ENCODE assay signal across 13 cellular contexts in genomic region chr3:188008582-188009213, GRCh38.
DNase-seq lines count a peak whose midpoint lies in the region; ATAC-seq lines count a peak whose summit lies in the region.
"Had no signal": no experiment of that assay in that cellular context is flagged by ENCODE, and none has a peak within 500 bp of the region (broad histone marks: within the 10 kb centered on the region; RNA-seq: fewer than 3 reads in every experiment).

No MANE protein-coding gene starts in this region.

- H3K36me3 Mint-ChIP-seq in stimulated activated naive CD8-positive, alpha-beta T cell treated with anti-CD3 and anti-CD28 coated beads, Interleukin-15, Interleukin-2, amounts not matched to agents 100 ng/mL and 50 ng/mL, for 24 hours (ENCODE audit: low read depth), result no peaks in the 10 kb centered on the region

- DNase-seq in activated CD4-positive, alpha-beta T cell treated with anti-CD3 and anti-CD28 coated beads for 48 hours, result peak; percentile 20
- no peak for DNase-seq in activated CD4-positive, alpha-beta T cell treated with anti-CD3 and anti-CD28 coated beads, Interleukin-2, amount 50 U/mL, for 48 hours
- no peak for DNase-seq in stimulated activated naive CD8-positive, alpha-beta T cell treated with anti-CD3 and anti-CD28 coated beads, Interleukin-15, amount 100 ng/mL, for 72 hours
- no peak for DNase-seq in activated CD8-positive, alpha-beta memory T cell treated with anti-CD3 and anti-CD28 coated beads, Interleukin-2, amount 50 U/mL, for 4 hours
- DNase-seq in KBM-7, result no peak
- DNase-seq: GF-D8, NCI-H1436, NCI-H2029 treated with DMSO at 0.1 percent for 48 hours, NCI-H748 treated with DMSO at 0.1 percent for 48 hours had no signal

- H3K27ac Mint-ChIP-seq in stimulated activated naive CD8-positive, alpha-beta T cell treated with anti-CD3 and anti-CD28 coated beads, Interleukin-15, Interleukin-2, amounts not matched to agents 100 ng/mL and 50 ng/mL, for 24 hours, result peak overlapping the region; percentile 73
- no peak overlapping the region for H3K27ac Mint-ChIP-seq in stimulated activated naive CD8-positive, alpha-beta T cell treated with anti-CD3 and anti-CD28 coated beads, Interleukin-15, amount 100 ng/mL, for 72 hours

- ATAC-seq in stimulated activated naive CD8-positive, alpha-beta T cell treated with anti-CD3 and anti-CD28 coated beads, Interleukin-15, amount 100 ng/mL, for 72 hours, result no peak
- peak; percentile 18 for ATAC-seq in esophagus mucosa
- ATAC-seq in GM19035 (IDR thresholded peaks at IDR 0.05; ENCODE audit: unreplicated experiment), result no peak
- ATAC-seq: K562 had no signal

- no peaks in the 10 kb centered on the region for H3K27me3 Mint-ChIP-seq in stimulated activated naive CD8-positive, alpha-beta T cell treated with anti-CD3 and anti-CD28 coated beads, Interleukin-15, Interleukin-2, amounts not matched to agents 100 ng/mL and 50 ng/mL, for 24 hours
- H3K27me3 Mint-ChIP-seq in stimulated activated naive CD8-positive, alpha-beta T cell treated with anti-CD3 and anti-CD28 coated beads, Interleukin-15, amount 100 ng/mL, for 72 hours, result no peaks in the 10 kb centered on the region

- in situ Hi-C loops in KBM-7 (cut with MboI; ENCODE audit: low pct_unique_long_range_greater_than_20kb, low sequenced_read_pairs), result no loop called here

- H3K9me3 Mint-ChIP-seq in stimulated activated naive CD8-positive, alpha-beta T cell treated with anti-CD3 and anti-CD28 coated beads, Interleukin-15, Interleukin-2, amounts not matched to agents 100 ng/mL and 50 ng/mL, for 24 hours, result peaks cover 4% of the 10 kb centered on the region
- peaks cover 4 to 8% of the 10 kb centered on the region in 2 donors for H3K9me3 Mint-ChIP-seq in stimulated activated naive CD8-positive, alpha-beta T cell treated with anti-CD3 and anti-CD28 coated beads, Interleukin-15, amount 100 ng/mL, for 72 hours

- H3K4me3 Mint-ChIP-seq in stimulated activated naive CD8-positive, alpha-beta T cell treated with anti-CD3 and anti-CD28 coated beads, Interleukin-15, Interleukin-2, amounts not matched to agents 100 ng/mL and 50 ng/mL, for 24 hours, result no peak overlapping the region
- H3K4me3 Mint-ChIP-seq in stimulated activated naive CD8-positive, alpha-beta T cell treated with anti-CD3 and anti-CD28 coated beads, Interleukin-15, amount 100 ng/mL, for 72 hours, result no peak overlapping the region

- peaks cover 14% of the 10 kb centered on the region for H3K4me1 Mint-ChIP-seq in stimulated activated naive CD8-positive, alpha-beta T cell treated with anti-CD3 and anti-CD28 coated beads, Interleukin-15, Interleukin-2, amounts not matched to agents 100 ng/mL and 50 ng/mL, for 24 hours (ENCODE audit: low read depth)
- H3K4me1 Mint-ChIP-seq in stimulated activated naive CD8-positive, alpha-beta T cell treated with anti-CD3 and anti-CD28 coated beads, Interleukin-15, amount 100 ng/mL, for 72 hours, result peaks cover 13% of the 10 kb centered on the region
